ENCODE assay signal across 1 cellular context in genomic region chr1:18770799-18771198, GRCh38.
TF ChIP-seq lines count a peak whose summit lies in the region.

No MANE protein-coding gene starts in this region.

TF ChIP-seq in K562, 482 proteins besides CTCF, POLR2A, EP300 and RAD21 (continued from another document):
- TF ChIP-seq KDM1A (IDR thresholded peaks at IDR 0.05) (peak; percentile 21 to 52; a peak in 1 of 4 replicates), BCOR (IDR thresholded peaks at IDR 0.05) (peak; percentile 71)
